ENCODE assay signal across 8 cellular contexts in genomic region chr1:87449348-87449963, GRCh38.
DNase-seq lines count a peak whose midpoint lies in the region; ATAC-seq and TF ChIP-seq lines count a peak whose summit lies in the region.

No MANE protein-coding gene starts in this region.

- peak overlapping the region; percentile 58; the same call in 1 of the 2 replicates for H2AFZ ChIP-seq in KMS-11 (ENCODE audit: low read depth)

- H3K36me3 ChIP-seq in KMS-11 (ENCODE audit: insufficient read depth) = no peaks in the 10 kb centered on the region

- H3K27me3 Mint-ChIP-seq in activated T-helper 2 cell treated with anti-CD3 and anti-CD28 coated beads, Interferon-gamma antibody, Interleukin-2, Interleukin-4, amounts not matched to agents 10 μg/mL and 5 μg/mL and 100 μg/mL, durations not matched to agents 14 hours and 24 hours and 36 hours (ENCODE audit: low read depth) = peaks cover 2% of the 10 kb centered on the region
- H3K27me3 Mint-ChIP-seq in natural killer cell treated with Interleukin-12 subunit alpha and Interleukin-12 subunit beta and Interleukin-15 and Interleukin-18, amount 100 ng/mL, for 72 hours = no peaks in the 10 kb centered on the region

- peak overlapping the region; percentile 74 for H3K27ac Mint-ChIP-seq in activated T-helper 2 cell treated with anti-CD3 and anti-CD28 coated beads, Interferon-gamma antibody, Interleukin-2, Interleukin-4, amounts not matched to agents 10 μg/mL and 5 μg/mL and 100 μg/mL, durations not matched to agents 14 hours and 24 hours and 36 hours
- no peak overlapping the region for H3K27ac Mint-ChIP-seq in natural killer cell treated with Interleukin-12 subunit alpha and Interleukin-12 subunit beta and Interleukin-15 and Interleukin-18, amount 100 ng/mL, for 72 hours

- ATAC-seq in GM18498 (IDR thresholded peaks at IDR 0.05; ENCODE audit: unreplicated experiment) = peak; percentile 88
- peak; percentile 94 for ATAC-seq in GM21515 (IDR thresholded peaks at IDR 0.05; ENCODE audit: unreplicated experiment)
- ATAC-seq in natural killer cell treated with Interleukin-12 subunit alpha and Interleukin-12 subunit beta and Interleukin-15 and Interleukin-18, amount 100 ng/mL, for 72 hours = peak; percentile 72 to 77

- DNase-seq in activated T-helper 2 cell treated with anti-CD3 and anti-CD28 coated beads, Interferon-gamma antibody, Interleukin-2, Interleukin-4, amounts not matched to agents 10 μg/mL and 5 μg/mL and 100 μg/mL, durations not matched to agents 14 hours and 24 hours and 36 hours (ENCODE audit: low spot score) = peak; percentile 11
- DNase-seq in natural killer cell treated with Interleukin-12 subunit alpha and Interleukin-12 subunit beta and Interleukin-15 and Interleukin-18, amount 100 ng/mL, for 72 hours (ENCODE audit: low spot score) = no peak
- DNase-seq in SW480 (ENCODE audit: low spot score) (no peak), nucleus accumbens (lab: John Stamatoyannopoulos, UW) (no peak), NCI-H128 (lab: John Stamatoyannopoulos, UW; ENCODE audit: unreplicated experiment) (no peak)

- peak overlapping the region; percentile 50 for H3K4me2 ChIP-seq in KMS-11

- no peaks in the 10 kb centered on the region for H3K79me2 ChIP-seq in KMS-11 (ENCODE audit: insufficient read depth, low read depth)

- no peak for TF ChIP-seq CTCF in KMS-11 (conservative IDR thresholded peaks at IDR 0.05; ENCODE audit: low read depth, low read length)

- H3K9ac ChIP-seq in KMS-11 = no peak overlapping the region

- no peaks in the 10 kb centered on the region for H3K36me3 Mint-ChIP-seq in activated T-helper 2 cell treated with anti-CD3 and anti-CD28 coated beads, Interferon-gamma antibody, Interleukin-2, Interleukin-4, amounts not matched to agents 10 μg/mL and 5 μg/mL and 100 μg/mL, durations not matched to agents 14 hours and 24 hours and 36 hours (ENCODE audit: low read depth)
- no peaks in the 10 kb centered on the region for H3K36me3 Mint-ChIP-seq in natural killer cell treated with Interleukin-12 subunit alpha and Interleukin-12 subunit beta and Interleukin-15 and Interleukin-18, amount 100 ng/mL, for 72 hours

- H4K20me1 ChIP-seq in KMS-11 (ENCODE audit: insufficient read depth) = no peaks in the 10 kb centered on the region

- no peak overlapping the region for H3K4me3 Mint-ChIP-seq in activated T-helper 2 cell treated with anti-CD3 and anti-CD28 coated beads, Interferon-gamma antibody, Interleukin-2, Interleukin-4, amounts not matched to agents 10 μg/mL and 5 μg/mL and 100 μg/mL, durations not matched to agents 14 hours and 24 hours and 36 hours (ENCODE audit: low read depth)
- H3K4me3 Mint-ChIP-seq in natural killer cell treated with Interleukin-12 subunit alpha and Interleukin-12 subunit beta and Interleukin-15 and Interleukin-18, amount 100 ng/mL, for 72 hours = no peak overlapping the region

- no peaks in the 10 kb centered on the region for H3K27me3 ChIP-seq in KMS-11 (ENCODE audit: insufficient read depth, low read depth)

- H3K4me1 ChIP-seq in KMS-11 (ENCODE audit: low read depth, poor library complexity, severe bottlenecking) = peaks cover 23% of the 10 kb centered on the region

- intact Hi-C loops in activated T-helper 2 cell treated with anti-CD3 and anti-CD28 coated beads, Interferon-gamma antibody, Interleukin-2, Interleukin-4, amounts not matched to agents 10 μg/mL and 5 μg/mL and 100 μg/mL, durations not matched to agents 14 hours and 24 hours and 36 hours (cut with micrococcal nuclease) = loop anchor here (1.0 to 2.0 kb wide), 3 partner anchors 14 to 115 kb away; no protein-coding TSS in a partner anchor

- peak overlapping the region; percentile 63 for H3K27ac ChIP-seq in KMS-11

- H3K9me3 Mint-ChIP-seq in activated T-helper 2 cell treated with anti-CD3 and anti-CD28 coated beads, Interferon-gamma antibody, Interleukin-2, Interleukin-4, amounts not matched to agents 10 μg/mL and 5 μg/mL and 100 μg/mL, durations not matched to agents 14 hours and 24 hours and 36 hours = peaks cover 9% of the 10 kb centered on the region
- H3K9me3 Mint-ChIP-seq in natural killer cell treated with Interleukin-12 subunit alpha and Interleukin-12 subunit beta and Interleukin-15 and Interleukin-18, amount 100 ng/mL, for 72 hours = peaks cover 8% of the 10 kb centered on the region

- H3K4me1 Mint-ChIP-seq in activated T-helper 2 cell treated with anti-CD3 and anti-CD28 coated beads, Interferon-gamma antibody, Interleukin-2, Interleukin-4, amounts not matched to agents 10 μg/mL and 5 μg/mL and 100 μg/mL, durations not matched to agents 14 hours and 24 hours and 36 hours (ENCODE audit: low read depth) = peaks cover 19% of the 10 kb centered on the region
- H3K4me1 Mint-ChIP-seq in natural killer cell treated with Interleukin-12 subunit alpha and Interleukin-12 subunit beta and Interleukin-15 and Interleukin-18, amount 100 ng/mL, for 72 hours (ENCODE audit: low read depth in 2 of 2) = peaks cover 14% of the 10 kb centered on the region in 2 donors

- no peak overlapping the region for H3K4me3 ChIP-seq in KMS-11 (IDR thresholded peaks at IDR 0.05; ENCODE audit: insufficient read depth, low read depth, low read length)
